In genomic region chr17:67520282-67520906, GRCh38 we compare ENCODE assay signal across 9 cellular contexts.
A peak's percentile ranks its signal among the peaks of the same experiment; 100 is the strongest.
DNase-seq lines count a peak whose midpoint lies in the region; ATAC-seq lines count a peak whose summit lies in the region.
"Had no signal": no experiment of that assay in that cellular context is flagged by ENCODE, and none has a peak within 500 bp of the region (broad histone marks: within the 10 kb centered on the region; RNA-seq: fewer than 3 reads in every experiment).

No MANE protein-coding gene starts in this region.

- 66 to 70% methylated on average over 13 of the region's 13 CpGs for WGBS in esophagus, 2 donors

- H3K27ac ChIP-seq in esophagus (ENCODE audit: low read depth in 2 of 2, low read length in 1 of 2), result peak overlapping the region; percentile 24 to 37
- H3K27ac ChIP-seq: heart left ventricle had no signal

- DNase-seq in GM04503 (ENCODE audit: low read depth), result peak; percentile 51
- peak; percentile 59 for DNase-seq in NCI-H2227 treated with DMSO at 0.1 percent for 48 hours (lab: John Stamatoyannopoulos, UW)
- peak; percentile 67 for DNase-seq in skeletal muscle cell (ENCODE audit: low read depth)
- no peak for DNase-seq in NCI-H2081 treated with DMSO at 0.1 percent for 48 hours (lab: John Stamatoyannopoulos, UW)
- no peak for DNase-seq in putamen (ENCODE audit: low spot score)
- DNase-seq: heart left ventricle had no signal

- no peaks in the 10 kb centered on the region for H3K36me3 ChIP-seq in esophagus (ENCODE audit: control insufficient read depth in 2 of 2, insufficient read depth in 2 of 2, low read length in 1 of 2)
- H3K36me3 ChIP-seq: heart left ventricle had no signal

- H3K4me3 ChIP-seq in esophagus (ENCODE audit: low read depth in 1 of 2, low read length in 2 of 2) (no peak overlapping the region), skeletal muscle cell (ENCODE audit: low read depth, low read length) (peak overlapping the region; percentile 10)

- ATAC-seq in GM21528 (IDR thresholded peaks at IDR 0.05; ENCODE audit: low FRiP score, unreplicated experiment) (no peak), HG03097 (IDR thresholded peaks at IDR 0.05; ENCODE audit: low FRiP score, unreplicated experiment) (no peak)

- H3K27me3 ChIP-seq in esophagus (ENCODE audit: control insufficient read depth in 1 of 2, insufficient read depth in 2 of 2, low read length in 2 of 2), result no peaks in the 10 kb centered on the region
- H3K27me3 ChIP-seq: heart left ventricle had no signal

- no peaks in the 10 kb centered on the region for H3K9me3 ChIP-seq in esophagus (ENCODE audit: control insufficient read depth in 2 of 2, insufficient read depth in 1 of 2, low read depth in 1 of 2, low read length in 1 of 2)

- H3K4me1 ChIP-seq in esophagus (ENCODE audit: control insufficient read depth in 2 of 2, insufficient read depth in 2 of 2, low read length in 1 of 2), result peaks cover 0 to 8% of the 10 kb centered on the region in 2 donors

Comparison
In these comparisons a context has a peak if more than half of its experiments do, and no peak if none do; other contexts are left out.
1. DNase-seq: peak in GM04503 (single experiment), NCI-H2227 treated with DMSO at 0.1 percent for 48 hours (single experiment) and skeletal muscle cell (single experiment); none in NCI-H2081 treated with DMSO at 0.1 percent for 48 hours (single experiment) and putamen (single experiment).